Comparison of ENCODE assay signal across 20 cellular contexts in genomic region chr4:142582340-142582739, GRCh38.
"Had no signal": no experiment of that assay in that cellular context is flagged by ENCODE, and none has a peak within 500 bp of the region (broad histone marks: within the 10 kb centered on the region; RNA-seq: fewer than 3 reads in every experiment).

No MANE protein-coding gene starts in this region.

- H3K4me2 ChIP-seq: hepatocyte had no signal

- H3K36me3 ChIP-seq: brain microvascular endothelial cell, colonic mucosa had no signal

- H2AFZ ChIP-seq: hepatocyte had no signal

- H3K4me1 ChIP-seq: colonic mucosa had no signal

- H3K27ac ChIP-seq: brain microvascular endothelial cell, colonic mucosa, epithelial cell of prostate, foreskin keratinocyte, hepatocyte had no signal

- H3K27ac Mint-ChIP-seq: endodermal cell; memory B cell; stimulated activated effector memory CD8-positive, alpha-beta T cell treated with anti-CD3 and anti-CD28 coated beads, Interleukin-12 subunit alpha, Interleukin-12 subunit beta, amount 100 ng/mL, for 72 hours had no signal

- H3K27me3 ChIP-seq: brain microvascular endothelial cell, colonic mucosa, foreskin keratinocyte, hepatocyte had no signal

- H3K9me3 Mint-ChIP-seq: central memory CD8-positive, alpha-beta T cell; endodermal cell; stimulated activated effector memory CD8-positive, alpha-beta T cell treated with anti-CD3 and anti-CD28 coated beads, Interleukin-12 subunit alpha, Interleukin-12 subunit beta, amount 100 ng/mL, for 72 hours had no signal

- H3K9me3 ChIP-seq: colonic mucosa had no signal

- H3K27me3 Mint-ChIP-seq: central memory CD8-positive, alpha-beta T cell; memory B cell; T-cell had no signal

- ATAC-seq: foreskin keratinocyte; SK-N-SH treated with all-trans-retinoic acid at 6 μM for 48 hours; stimulated activated effector memory CD8-positive, alpha-beta T cell treated with anti-CD3 and anti-CD28 coated beads, Interleukin-12 subunit alpha, Interleukin-12 subunit beta, amount 100 ng/mL, for 72 hours; T-cell had no signal

- H3K4me3 Mint-ChIP-seq: central memory CD8-positive, alpha-beta T cell; endodermal cell; memory B cell; stimulated activated effector memory CD8-positive, alpha-beta T cell treated with anti-CD3 and anti-CD28 coated beads, Interleukin-12 subunit alpha, Interleukin-12 subunit beta, amount 100 ng/mL, for 72 hours; T-cell had no signal

- DNase-seq: activated CD4-positive, CD25-positive, alpha-beta regulatory T cell; activated CD8-positive, alpha-beta memory T cell treated with anti-CD3 and anti-CD28 coated beads for 24 hours; activated CD8-positive, alpha-beta memory T cell treated with anti-CD3 and anti-CD28 coated beads, Interleukin-2, amount 50 U/mL, for 48 hours; activated effector memory CD4-positive, alpha-beta T cell treated with Interleukin-2 at 50 U/mL for 16 hours; aorta; brain microvascular endothelial cell; colonic mucosa; endodermal cell; foreskin keratinocyte; occipital lobe; posterior cingulate gyrus; SHP77 treated with DMSO at 0.1 percent for 48 hours; stimulated activated CD4-positive, alpha-beta T cell treated with anti-CD3 and anti-CD28 coated beads, Interleukin-2, amount 100 ng/mL, for 24 hours; T-cell had no signal

- H3K4me1 Mint-ChIP-seq: central memory CD8-positive, alpha-beta T cell; endodermal cell; memory B cell; stimulated activated effector memory CD8-positive, alpha-beta T cell treated with anti-CD3 and anti-CD28 coated beads, Interleukin-12 subunit alpha, Interleukin-12 subunit beta, amount 100 ng/mL, for 72 hours had no signal

- H3K79me2 ChIP-seq: hepatocyte had no signal

- H3K36me3 Mint-ChIP-seq: memory B cell had no signal

- H3K4me3 ChIP-seq: colonic mucosa, hepatocyte had no signal
